12 cellular contexts compared by ENCODE assay signal in genomic region chr3:16176391-16177030, GRCh38. TPM values are rescaled to one million over a fixed set of nuclear protein-coding genes. Genes with fewer than 3 reads are reported as not detected.
DNase-seq lines count a peak whose midpoint lies in the region; ATAC-seq and TF ChIP-seq lines count a peak whose summit lies in the region.
"Had no signal": no experiment of that assay in that cellular context is flagged by ENCODE, and none has a peak within 500 bp of the region (broad histone marks: within the 10 kb centered on the region; RNA-seq: fewer than 3 reads in every experiment).

No MANE protein-coding gene starts in this region.

- intact Hi-C loops in heart right ventricle (cut with DNase I) (loop anchor here (2.0 to 10.0 kb wide), 6 partner anchors 44 to 542 kb away; no protein-coding TSS in a partner anchor), left ventricle myocardium superior (cut with micrococcal nuclease) (loop anchor here (5.0 to 10.0 kb wide), 2 partner anchors 129 to 362 kb away; no protein-coding TSS in a partner anchor), psoas muscle (cut with DNase I) (loop anchor here (5.0 kb wide), 3 partner anchors 71 to 359 kb away; no protein-coding TSS in a partner anchor), uterus (cut with DNase I; ENCODE audit: low total_unique reads) (loop anchor here (5.0 kb wide), 1 partner anchor 129 kb away; no protein-coding TSS in a partner anchor)

- TF ChIP-seq POLR2A in uterus (IDR thresholded peaks at IDR 0.05), result no peak

- peaks cover 0 to 52% (median 37%) of the 10 kb centered on the region in 9 donors for H3K4me1 ChIP-seq in heart right ventricle
- peaks cover 51% of the 10 kb centered on the region for H3K4me1 ChIP-seq in psoas muscle
- peaks cover 0 to 5% of the 10 kb centered on the region in 2 donors for H3K4me1 ChIP-seq in uterus

- H3K27me3 ChIP-seq in heart right ventricle (peaks cover 0 to 7% (median 0%) of the 10 kb centered on the region in 7 donors), psoas muscle (ENCODE audit: insufficient read depth in 3 of 3, low read length in 2 of 3) (no peaks in the 10 kb centered on the region), uterus (no peaks in the 10 kb centered on the region)

- WGBS in heart right ventricle, 2 donors, result 57 to 64% methylated on average over 6 of the region's 6 CpGs
- WGBS in psoas muscle, 3 donors, result 66 to 70% (median 70%) methylated on average over 6 of the region's 6 CpGs

- no peaks in the 10 kb centered on the region for H3K9me3 ChIP-seq in heart right ventricle
- no peaks in the 10 kb centered on the region for H3K9me3 ChIP-seq in psoas muscle
- no peaks in the 10 kb centered on the region for H3K9me3 ChIP-seq in uterus

- no peak for DNase-seq in heart right ventricle
- no peak for DNase-seq in left ventricle myocardium superior
- DNase-seq in fibroblast of peridontal ligament (ENCODE audit: extremely low read depth), result peak; percentile 33
- DNase-seq in psoas muscle, result no peak
- DNase-seq in uterus, result no peak
- no peak for DNase-seq in NCI-H2227 (lab: John Stamatoyannopoulos, UW; ENCODE audit: unreplicated experiment)
- DNase-seq in T-helper 2 cell, result no peak
- no peak for DNase-seq in activated gamma-delta T cell (lab: John Stamatoyannopoulos, UW)
- DNase-seq: ACHN; activated B cell treated with CpG ODN at 0.5 μM for 24 hours; activated naive CD8-positive, alpha-beta T cell treated with anti-CD3 and anti-CD28 coated beads, Interleukin-2, amount 50 U/mL, for 24 hours; effector memory CD4-positive, alpha-beta T cell had no signal

- H3K27ac ChIP-seq in heart right ventricle, result peak overlapping the region in 4 of 10 donors; percentile 56 to 81 (median 58)
- peak overlapping the region; percentile 83 for H3K27ac ChIP-seq in psoas muscle
- H3K27ac ChIP-seq in uterus, result peak overlapping the region in 1 of 2 donors; percentile 55

- H3K36me3 ChIP-seq in heart right ventricle (no peaks in the 10 kb centered on the region), psoas muscle (ENCODE audit: insufficient read depth in 1 of 2, low read depth in 1 of 2) (no peaks in the 10 kb centered on the region), uterus (no peaks in the 10 kb centered on the region)

- TF ChIP-seq CTCF in heart right ventricle (IDR thresholded peaks at IDR 0.05) (no peak), psoas muscle (IDR thresholded peaks at IDR 0.05) (no peak), uterus (IDR thresholded peaks at IDR 0.05) (no peak)

- H3K4me3 ChIP-seq in heart right ventricle (peak overlapping the region in 9 of 10 donors; percentile 11 to 42 (median 33)), psoas muscle (peak overlapping the region; percentile 55), uterus (peak overlapping the region; percentile 5 to 40)

- ATAC-seq in heart right ventricle, result no peak
- no peak for ATAC-seq in left ventricle myocardium superior
- ATAC-seq in psoas muscle, result no peak
- ATAC-seq: activated naive CD8-positive, alpha-beta T cell treated with anti-CD3 and anti-CD28 coated beads, Interleukin-2, amount 50 U/mL, for 24 hours had no signal

RNA-seq across cellular contexts. Expression of gene GALNT15, which starts 2.0 kb away (rescaled TPM):
- total RNA-seq in heart right ventricle (10 to 100 TPM in 2 of 10 donors, 1 to 10 TPM in 6, under 1 TPM in 2; 0.55 to 30.5 (median 2.6) TPM), left ventricle myocardium superior (7.0 TPM), psoas muscle (10 to 100 TPM in 3 of 4 donors, 1 to 10 TPM in 1; 5.5 to 50.6 (median 24.1) TPM), uterus (10 to 100 TPM in 3 of 4 donors, 1 to 10 TPM in 1; 6.6 to 85.2 (median 53.3) TPM)
- polyA plus RNA-seq in heart right ventricle (10 to 100 TPM in 1 of 2 donors, 1 to 10 TPM in 1; 8.0 to 10.9 TPM), psoas muscle (10 to 100 TPM; 16.2 to 29.6 (median 25.8) TPM)
- total RNA-seq: activated B cell treated with CpG ODN at 0.5 μM for 24 hours had no signal
